7 cellular contexts compared by ENCODE assay signal in genomic region chr14:38721822-38722431, GRCh38.
A peak's percentile ranks its signal among the peaks of the same experiment; 100 is the strongest.
DNase-seq lines count a peak whose midpoint lies in the region; ATAC-seq and TF ChIP-seq lines count a peak whose summit lies in the region.

No MANE protein-coding gene starts in this region.

- H3K9me3 Mint-ChIP-seq in brain: peaks cover 0 to 8% (median 0%) of the 10 kb centered on the region in 5 experiments

- H3K36me3 Mint-ChIP-seq in brain: no peaks in the 10 kb centered on the region

- H3K4me1 Mint-ChIP-seq in brain: peaks cover 17% of the 10 kb centered on the region

- no peaks in the 10 kb centered on the region for H3K27me3 Mint-ChIP-seq in brain

- peak overlapping the region in 1 of 5 experiments; percentile 14 for H3K27ac Mint-ChIP-seq in brain

- DNase-seq in ELF-1 (ENCODE audit: low read depth, low spot score) (peak; percentile 46), NCI-H748 treated with DMSO at 0.1 percent for 48 hours (lab: John Stamatoyannopoulos, UW) (peak; percentile 33), inferior parietal cortex (ENCODE audit: extremely low spot score) (peak; percentile 93)
- peak; percentile 1 to 10 for DNase-seq in stimulated activated CD8-positive, alpha-beta memory T cell treated with anti-CD3 and anti-CD28 coated beads, Interleukin-2, amount 100 ng/mL, for 48 hours (ENCODE audit: low read depth in 2 of 2)

- TF ChIP-seq CTCF in brain (conservative IDR thresholded peaks at IDR 0.05): peak; percentile 80 to 81

- no peak overlapping the region for H3K4me3 Mint-ChIP-seq in brain

- ATAC-seq in GM19043 (IDR thresholded peaks at IDR 0.05; ENCODE audit: low read depth, unreplicated experiment): peak; percentile 85
- peak; percentile 95 for ATAC-seq in HG03159 (IDR thresholded peaks at IDR 0.05; ENCODE audit: unreplicated experiment)

Comparison
In these comparisons a context has a peak if more than half of its experiments do, and no peak if none do; other contexts are left out.
1. Peak in every context shown above with its lines: DNase-seq and ATAC-seq.
2. DNase-seq: peak in every context shown above with its lines; median percentile 93 in inferior parietal cortex; 46 in ELF-1; 33 in NCI-H748 treated with DMSO at 0.1 percent for 48 hours; 6 in stimulated activated CD8-positive, alpha-beta memory T cell treated with anti-CD3 and anti-CD28 coated beads, Interleukin-2, amount 100 ng/mL, for 48 hours.